ENCODE assay signal across 8 cellular contexts in the genomic region with DNA sequence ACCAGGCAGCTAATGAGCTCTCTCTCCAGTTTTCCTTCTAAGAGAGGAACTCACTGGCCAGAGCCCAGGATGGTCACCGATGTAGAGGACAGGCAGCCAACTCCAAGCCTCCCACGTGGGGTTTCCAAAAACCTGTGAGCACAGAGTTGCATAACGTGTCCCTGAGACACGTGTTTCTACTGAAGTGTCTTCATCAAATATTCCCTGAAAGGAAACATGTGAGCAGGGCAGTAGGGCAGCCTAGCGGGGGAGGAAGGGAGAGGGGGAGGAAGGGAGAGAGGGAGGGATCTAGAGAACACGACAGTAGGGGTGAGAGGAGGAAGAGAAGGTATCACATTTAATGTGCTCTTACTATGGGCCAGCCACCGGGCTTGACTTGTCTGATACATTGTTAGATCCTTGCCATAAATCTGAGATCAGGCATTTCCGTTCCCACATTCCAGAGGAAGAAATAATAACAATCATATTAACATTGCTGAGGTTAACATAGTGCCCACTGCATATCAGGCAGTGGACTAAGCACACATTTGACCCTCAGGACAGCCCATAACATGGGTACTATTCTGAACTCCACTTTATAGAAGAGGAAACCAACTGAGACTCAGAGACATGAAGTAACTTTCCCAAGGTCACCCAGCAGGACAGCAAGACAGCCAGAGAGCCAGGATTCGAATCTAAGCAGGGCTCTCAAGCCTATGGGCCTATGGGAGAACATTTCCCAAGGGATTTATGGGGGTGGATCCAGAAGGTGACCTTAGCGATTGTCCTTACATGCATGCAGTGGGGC. TPM values are rescaled to one million over a fixed set of nuclear protein-coding genes. Genes with fewer than 3 reads are reported as not detected.
DNase-seq lines count a peak whose midpoint lies in the region; ATAC-seq, FAIRE-seq and TF ChIP-seq lines count a peak whose summit lies in the region.

No MANE protein-coding gene starts in this region.

- peak overlapping the region; percentile 68 for H3K4me2 ChIP-seq in osteoblast (ENCODE audit: insufficient read depth, low read length)

- no peak overlapping the region for H3K27ac Mint-ChIP-seq in natural killer cell
- H3K27ac Mint-ChIP-seq in stimulated activated naive CD8-positive, alpha-beta T cell treated with anti-CD3 and anti-CD28 coated beads, Interleukin-15, amount 100 ng/mL, for 72 hours = peak overlapping the region in 1 of 2 donors; percentile 7

- ATAC-seq in HG02840 (IDR thresholded peaks at IDR 0.05; ENCODE audit: low FRiP score, unreplicated experiment) = no peak
- ATAC-seq in natural killer cell = no peak
- ATAC-seq in stimulated activated naive CD8-positive, alpha-beta T cell treated with anti-CD3 and anti-CD28 coated beads, Interleukin-15, amount 100 ng/mL, for 72 hours = no peak

- H3K79me2 ChIP-seq in osteoblast (ENCODE audit: insufficient read depth, low read length) = peaks cover 3% of the 10 kb centered on the region

- peak in 12 of 14 donors; percentile 20 to 94 (median 60) for DNase-seq in C1 segment of cervical spinal cord (lab: John Stamatoyannopoulos, UW)
- DNase-seq in RCC 7860 (ENCODE audit: low spot score) = peak; percentile 42
- DNase-seq in fibroblast of peridontal ligament (ENCODE audit: extremely low read depth) = peak; percentile 65
- peak; percentile 74 for DNase-seq in osteoblast (ENCODE audit: insufficient read length, low spot score, missing footprints)
- no peak for DNase-seq in natural killer cell
- no peak for DNase-seq in 8988T
- DNase-seq in stimulated activated naive CD8-positive, alpha-beta T cell treated with anti-CD3 and anti-CD28 coated beads, Interleukin-15, amount 100 ng/mL, for 72 hours = no peak

- intact Hi-C loops in natural killer cell (cut with micrococcal nuclease) = loop anchor here (10.0 kb wide), 1 partner anchor 64 kb away; no protein-coding TSS in a partner anchor

- TF ChIP-seq CTCF in osteoblast (IDR thresholded peaks at IDR 0.05; ENCODE audit: extremely low read depth, low read depth, low read length) = no peak
- TF ChIP-seq CTCF in natural killer cell (IDR thresholded peaks at IDR 0.05) = no peak

- H2AFZ ChIP-seq in osteoblast (ENCODE audit: low read length) = no peak overlapping the region

- H3K36me3 ChIP-seq in osteoblast (ENCODE audit: insufficient read depth, low read length) = no peaks in the 10 kb centered on the region

- peak overlapping the region; percentile 6 for H3K4me3 ChIP-seq in osteoblast (ENCODE audit: insufficient read depth, low read length)

- H3K4me1 Mint-ChIP-seq in natural killer cell = peaks cover 10 to 11% of the 10 kb centered on the region in 2 donors
- H3K4me1 Mint-ChIP-seq in stimulated activated naive CD8-positive, alpha-beta T cell treated with anti-CD3 and anti-CD28 coated beads, Interleukin-15, amount 100 ng/mL, for 72 hours = peaks cover 74% of the 10 kb centered on the region

- H3K9me3 ChIP-seq in osteoblast (ENCODE audit: low read depth, low read length) = no peaks in the 10 kb centered on the region

- H3K9me3 Mint-ChIP-seq in natural killer cell = no peaks in the 10 kb centered on the region
- H3K9me3 Mint-ChIP-seq in stimulated activated naive CD8-positive, alpha-beta T cell treated with anti-CD3 and anti-CD28 coated beads, Interleukin-15, amount 100 ng/mL, for 72 hours = no peaks in the 10 kb centered on the region

- no peaks in the 10 kb centered on the region for H3K36me3 Mint-ChIP-seq in natural killer cell

- peaks cover 65% of the 10 kb centered on the region for H3K4me1 ChIP-seq in osteoblast (ENCODE audit: insufficient read depth, low read length)

- H3K27me3 ChIP-seq in osteoblast (ENCODE audit: insufficient read depth, low read length) = no peaks in the 10 kb centered on the region

- no peak for FAIRE-seq in RCC 7860 (lab: Jason Lieb, UNC)

- peaks cover 1% of the 10 kb centered on the region for H4K20me1 ChIP-seq in osteoblast (ENCODE audit: insufficient read depth, low read length)

- peak overlapping the region; percentile 89 for H3K27ac ChIP-seq in osteoblast (ENCODE audit: low read depth, low read length)

- no peak overlapping the region for H3K4me3 Mint-ChIP-seq in natural killer cell
- H3K4me3 Mint-ChIP-seq in stimulated activated naive CD8-positive, alpha-beta T cell treated with anti-CD3 and anti-CD28 coated beads, Interleukin-15, amount 100 ng/mL, for 72 hours = no peak overlapping the region

- H3K27me3 Mint-ChIP-seq in natural killer cell (ENCODE audit: low read depth in 2 of 2) = no peaks in the 10 kb centered on the region
- H3K27me3 Mint-ChIP-seq in stimulated activated naive CD8-positive, alpha-beta T cell treated with anti-CD3 and anti-CD28 coated beads, Interleukin-15, amount 100 ng/mL, for 72 hours = no peaks in the 10 kb centered on the region

RNA-seq across cellular contexts. Expression of a gene that starts 4.5 kb away (rescaled TPM):
- total RNA-seq in osteoblast (26.5 and 31.8 TPM in 2 replicates), natural killer cell (10 to 100 TPM; 73.8 to 77.4 (median 74.0) TPM)

RNA-seq across cellular contexts. Expression of a gene that starts 10.3 kb away (rescaled TPM):
- total RNA-seq in osteoblast = 182 and 267 TPM in 2 replicates
- total RNA-seq in natural killer cell = 1 to 10 TPM in 2 of 3 donors, under 1 TPM in 1; 0.45 to 1.8 (median 1.5) TPM

RNA-seq across cellular contexts. Expression of a gene that starts 19.6 kb away (rescaled TPM):
- total RNA-seq in osteoblast = not detected in 2 replicates
- total RNA-seq in natural killer cell = under 1 TPM in 1 of 3 donors, not detected in 2; 0.14 TPM

RNA-seq across cellular contexts. Expression of a gene that starts 49.6 kb away (rescaled TPM):
- total RNA-seq in osteoblast (8.7 and 13.0 TPM in 2 replicates), natural killer cell (10 to 100 TPM; 13.0 to 14.7 (median 13.3) TPM)

RNA-seq across cellular contexts. Expression of a gene that starts 50.4 kb away (rescaled TPM):
- under 0.01 TPM in 1 of 2 replicates, not detected in the other for total RNA-seq in osteoblast
- not detected for total RNA-seq in natural killer cell

Comparison
In these comparisons a context has a peak if more than half of its experiments do, and no peak if none do; other contexts are left out.
1. DNase-seq: peak in C1 segment of cervical spinal cord (12 of 14), RCC 7860 (single experiment), fibroblast of peridontal ligament (single experiment) and osteoblast (single experiment); none in natural killer cell (single experiment), 8988T (single experiment) and stimulated activated naive CD8-positive, alpha-beta T cell treated with anti-CD3 and anti-CD28 coated beads, Interleukin-15, amount 100 ng/mL, for 72 hours (0 of 2).
2. RNA of a gene that starts 10.3 kb away (total RNA-seq): 182 to 267 TPM in osteoblast; 0.45 to 1.8 TPM in natural killer cell; every median in the first group is over 10 times any median in the second.